Comparison of ENCODE assay signal across 20 cellular contexts in genomic region chr15:83947156-83947555, GRCh38.
"Had no signal": no experiment of that assay in that cellular context is flagged by ENCODE, and none has a peak within 500 bp of the region (broad histone marks: within the 10 kb centered on the region; RNA-seq: fewer than 3 reads in every experiment).

No MANE protein-coding gene starts in this region.

- H3K36me3 Mint-ChIP-seq: activated CD4-positive, alpha-beta memory T cell treated with anti-CD3 and anti-CD28 coated beads for 36 hours; activated naive CD8-positive, alpha-beta T cell; brain had no signal

- H3K4me1 Mint-ChIP-seq: activated B cell treated with CpG ODN at 0.5 μM for 24 hours; activated CD4-positive, alpha-beta T cell treated with anti-CD3 and anti-CD28 coated beads, Interleukin-2, amount 10 ng/mL, durations not matched to agents 7 days and 5 days; brain; central memory CD8-positive, alpha-beta T cell had no signal

- ATAC-seq: activated T-cell treated with anti-CD3 and anti-CD28 coated beads, Interleukin-2, amount 50 U/mL, for 4 hours; PC-3 had no signal

- H3K9me3 Mint-ChIP-seq: activated CD4-positive, alpha-beta memory T cell treated with anti-CD3 and anti-CD28 coated beads for 36 hours; central memory CD8-positive, alpha-beta T cell had no signal

- H3K27ac Mint-ChIP-seq: activated B cell treated with CpG ODN at 0.5 μM for 24 hours; activated CD4-positive, alpha-beta memory T cell treated with anti-CD3 and anti-CD28 coated beads for 36 hours; activated CD4-positive, alpha-beta T cell treated with anti-CD3 and anti-CD28 coated beads, Interleukin-2, amount 10 ng/mL, durations not matched to agents 7 days and 5 days; activated naive CD4-positive, alpha-beta T cell treated with anti-CD3 and anti-CD28 coated beads for 36 hours; activated naive CD8-positive, alpha-beta T cell had no signal

- H3K4me3 Mint-ChIP-seq: activated B cell treated with CpG ODN at 0.5 μM for 24 hours; activated CD4-positive, alpha-beta memory T cell treated with anti-CD3 and anti-CD28 coated beads for 36 hours; activated CD4-positive, alpha-beta T cell treated with anti-CD3 and anti-CD28 coated beads, Interleukin-2, amount 10 ng/mL, durations not matched to agents 7 days and 5 days; activated naive CD4-positive, alpha-beta T cell treated with anti-CD3 and anti-CD28 coated beads for 36 hours; activated naive CD8-positive, alpha-beta T cell; activated T-cell treated with anti-CD3 and anti-CD28 coated beads, Interleukin-2, amount 50 U/mL, for 4 hours; brain; central memory CD8-positive, alpha-beta T cell had no signal

- DNase-seq: activated B cell treated with CpG ODN at 0.5 μM for 24 hours; activated CD4-positive, alpha-beta memory T cell treated with anti-CD3 and anti-CD28 coated beads for 36 hours; activated CD4-positive, alpha-beta T cell treated with anti-CD3 and anti-CD28 coated beads for 1 hour; activated CD4-positive, alpha-beta T cell treated with anti-CD3 and anti-CD28 coated beads, Interleukin-2, amount 10 ng/mL, durations not matched to agents 7 days and 5 days; activated CD8-positive, alpha-beta memory T cell treated with anti-CD3 and anti-CD28 coated beads for 24 hours; activated effector memory CD4-positive, alpha-beta T cell treated with anti-CD3 and anti-CD28 coated beads, Interleukin-2, amount 50 U/mL, for 16 hours; activated naive CD4-positive, alpha-beta T cell treated with anti-CD3 and anti-CD28 coated beads for 36 hours; activated T-cell treated with anti-CD3 and anti-CD28 coated beads, Interleukin-2, amount 50 U/mL, for 4 hours; NCI-H1105 treated with DMSO at 0.1 percent for 48 hours; NCI-H1436 treated with DMSO at 0.1 percent for 48 hours; NCI-H187; NCI-H2081; NCI-H524; PC-3; SHP77 treated with DMSO at 0.1 percent for 48 hours; T-helper 2 cell; T1000 had no signal
